Comparison of ENCODE assay signal across 10 cellular contexts in the genomic region with DNA sequence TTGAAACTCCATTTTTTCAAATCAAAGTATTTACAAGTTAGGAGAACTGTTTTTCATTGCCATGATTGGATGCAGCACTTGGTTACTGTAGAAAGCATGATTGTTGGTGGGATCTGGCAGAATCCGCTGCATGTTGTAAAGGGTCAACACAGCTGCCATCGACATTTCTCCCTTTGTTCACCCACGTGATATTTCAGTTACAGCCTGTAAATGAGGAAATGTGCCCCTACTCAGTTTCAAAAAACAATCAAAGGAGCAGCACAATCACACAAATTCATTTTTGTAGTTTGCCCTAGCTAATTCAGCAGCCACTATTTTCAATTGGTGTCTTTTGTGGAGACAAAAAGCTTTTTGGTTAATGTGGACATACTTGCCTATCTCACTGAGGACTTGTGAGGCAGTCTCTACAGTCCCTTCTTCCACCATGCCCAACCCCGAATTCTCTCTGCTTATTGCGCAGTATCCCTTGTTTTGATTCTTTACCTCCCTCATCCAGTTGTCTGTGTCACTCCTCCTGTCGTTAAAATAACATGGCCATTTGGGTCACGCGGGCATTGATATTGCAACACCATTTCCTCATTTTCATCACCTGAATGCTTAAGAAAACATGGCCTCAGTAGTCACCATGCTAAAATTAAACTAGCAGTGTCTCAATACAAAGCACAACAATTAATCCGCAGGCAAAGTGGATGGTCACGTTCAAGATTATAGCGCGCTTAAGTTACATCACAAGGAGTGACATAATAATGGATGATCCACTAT. TPM values are rescaled to one million over a fixed set of nuclear protein-coding genes. Genes with fewer than 3 reads are reported as not detected.
DNase-seq lines count a peak whose midpoint lies in the region; FAIRE-seq and TF ChIP-seq lines count a peak whose summit lies in the region.
"Had no signal": no experiment of that assay in that cellular context is flagged by ENCODE, and none has a peak within 500 bp of the region (broad histone marks: within the 10 kb centered on the region; RNA-seq: fewer than 3 reads in every experiment).

No MANE protein-coding gene starts in this region.

- H3K4me1 ChIP-seq in stomach = peaks cover 51 to 76% (median 53%) of the 10 kb centered on the region in 4 donors

- H3K36me3 ChIP-seq in stomach = no peaks in the 10 kb centered on the region

- TF ChIP-seq CTCF in stomach (IDR thresholded peaks at IDR 0.05) (no peak), D721Med (IDR thresholded peaks at IDR 0.05; ENCODE audit: insufficient read depth, missing control alignments) (no peak)

- TF ChIP-seq EP300 in stomach (IDR thresholded peaks at IDR 0.05) = no peak

- peaks cover 0 to 6% (median 0%) of the 10 kb centered on the region in 3 donors for H3K27me3 ChIP-seq in stomach

- peak overlapping the region in 4 of 5 donors; percentile 56 to 76 (median 68) for H3K27ac ChIP-seq in stomach

- no peak for FAIRE-seq in D721Med (lab: Jason Lieb, UNC)
- FAIRE-seq: colon had no signal

- DNase-seq in NCI-H2171 treated with DMSO at 0.1 percent for 48 hours (lab: John Stamatoyannopoulos, UW) (peak; percentile 44), NCI-H2171 (lab: John Stamatoyannopoulos, UW) (no peak), NOMO-1 treated with DMSO at 0.1 percent for 48 hours (lab: John Stamatoyannopoulos, UW; ENCODE audit: unreplicated experiment) (peak; percentile 99), dermis microvascular lymphatic vessel endothelial cell (ENCODE audit: low read depth in 2 of 2) (peak; percentile 55 to 70), stomach (no peak), germinal center (ENCODE audit: low spot score) (no peak), NCI-H1048 (lab: John Stamatoyannopoulos, UW) (no peak), D721Med (ENCODE audit: insufficient read length, low spot score) (no peak)

- 67 to 81% (median 70%) methylated on average over 12 of the region's 12 CpGs for WGBS in stomach, 5 donors

- intact Hi-C loops in stomach (cut with DNase I; ENCODE audit: low total_unique reads) = no loop called here

- H3K4me3 ChIP-seq in stomach = no peak overlapping the region

- TF ChIP-seq POLR2A in stomach (IDR thresholded peaks at IDR 0.05) = no peak

- no peaks in the 10 kb centered on the region for H3K9me3 ChIP-seq in stomach

RNA-seq across cellular contexts. Expression of a gene that starts 6.4 kb away (rescaled TPM):
- total RNA-seq in dermis microvascular lymphatic vessel endothelial cell = under 0.01 TPM in 2 replicates
- 1 to 10 TPM in 4 of 5 donors, not detected in 1; 1.2 to 6.8 (median 4.5) TPM for total RNA-seq in stomach
- polyA plus RNA-seq in stomach = 1 to 10 TPM; 2.1 to 5.0 (median 4.6) TPM
- polyA plus RNA-seq: AG04450 had no signal

RNA-seq across cellular contexts. Expression of a gene that starts 24.0 kb away (rescaled TPM):
- total RNA-seq in dermis microvascular lymphatic vessel endothelial cell = 13.2 and 19.1 TPM in 2 replicates
- total RNA-seq in stomach = 100 to 1,000 TPM in 1 of 5 donors, 10 to 100 TPM in 4; 50.2 to 141 (median 61.1) TPM
- 1 to 10 TPM; 3.8 to 7.4 (median 6.7) TPM for polyA plus RNA-seq in stomach

Comparison
In these comparisons a context has a peak if more than half of its experiments do, and no peak if none do; other contexts are left out.
1. DNase-seq: peak in NCI-H2171 treated with DMSO at 0.1 percent for 48 hours (single experiment), NOMO-1 treated with DMSO at 0.1 percent for 48 hours (single experiment) and dermis microvascular lymphatic vessel endothelial cell (2 of 2); none in NCI-H2171 (single experiment), stomach (single experiment), germinal center (single experiment), NCI-H1048 (single experiment) and D721Med (single experiment).